ENCODE assay signal across 1 cellular context in the genomic region with DNA sequence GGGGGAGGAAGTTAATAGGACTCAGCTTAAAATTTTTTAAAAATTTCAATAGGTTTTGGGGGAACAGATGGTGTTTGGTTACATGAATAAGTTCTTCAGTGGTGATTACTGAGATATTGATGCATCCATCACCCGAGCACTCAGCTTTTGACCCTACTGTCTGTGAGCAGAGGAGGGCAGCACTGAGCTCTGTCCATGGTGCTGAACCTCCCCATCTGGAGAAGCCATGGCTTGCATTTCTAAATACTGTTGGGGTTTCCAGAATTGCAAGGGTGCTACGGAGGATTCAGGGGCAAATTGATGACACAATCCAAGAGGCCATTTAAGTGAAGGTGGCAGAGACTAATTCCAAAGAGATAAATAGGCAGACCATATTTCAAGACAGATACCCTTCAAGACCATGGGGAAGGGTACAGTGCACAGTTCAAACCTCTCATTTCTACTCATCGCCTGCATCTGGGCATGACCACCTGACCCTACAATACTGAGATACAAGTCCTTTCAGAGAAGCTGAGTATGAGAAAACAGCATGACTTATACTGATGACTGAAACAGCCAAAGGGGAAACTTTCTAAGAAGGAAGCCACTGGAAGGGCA.
TF ChIP-seq lines count a peak whose summit lies in the region.

No MANE protein-coding gene starts in this region.

TF ChIP-seq in K562, 482 proteins besides CTCF, POLR2A, EP300 and RAD21 (continued from another document and continues in another):
- TF ChIP-seq BCL6 (CRISPR knock-in tag; IDR thresholded peaks at IDR 0.05) (peak; percentile 17; the same call in 1 of the 2 replicates), XRCC3 (IDR thresholded peaks at IDR 0.05) (no peak), KHSRP (IDR thresholded peaks at IDR 0.05) (no peak), SRSF9 (IDR thresholded peaks at IDR 0.05; ENCODE audit: borderline replicate concordance, low read depth, low read length) (no peak), ZNF175 (CRISPR knock-in tag; IDR thresholded peaks at IDR 0.05; ENCODE audit: low read depth) (peak; percentile 87), EHMT2 (IDR thresholded peaks at IDR 0.05) (peak; percentile 99), BRCA1 (IDR thresholded peaks at IDR 0.05) (no peak), BRCA1 (CRISPR knock-in tag; IDR thresholded peaks at IDR 0.05) (no peak), MAFF (IDR thresholded peaks at IDR 0.05; ENCODE audit: low read length) (no peak), TAF15 (IDR thresholded peaks at IDR 0.05; ENCODE audit: low read depth, low read length) (no peak), CXXC5 (CRISPR knock-in tag; IDR thresholded peaks at IDR 0.05) (peak; percentile 48; the same call in 1 of the 2 replicates), POLR2B (IDR thresholded peaks at IDR 0.05; ENCODE audit: low read depth, partially characterized antibody) (no peak), MTA3 (IDR thresholded peaks at IDR 0.05; ENCODE audit: borderline replicate concordance) (no peak), ZNF133 (CRISPR knock-in tag; IDR thresholded peaks at IDR 0.05) (no peak), ZBTB17 (CRISPR knock-in tag; IDR thresholded peaks at IDR 0.05) (peak; percentile 73; the same call in 1 of the 2 replicates), ZNF12 (CRISPR knock-in tag; IDR thresholded peaks at IDR 0.05) (0 out of 2 replicates have a peak, but pooled peaks have one; percentile 46), HNRNPK (IDR thresholded peaks at IDR 0.05; ENCODE audit: low read depth, low read length, poor library complexity, severe bottlenecking) (no peak), GABPB1 (CRISPR knock-in tag; IDR thresholded peaks at IDR 0.05) (peak; percentile 64), NFRKB (IDR thresholded peaks at IDR 0.05; ENCODE audit: low read depth) (no peak), MEIS2 (IDR thresholded peaks at IDR 0.05; ENCODE audit: partially characterized antibody) (no peak), MTA1 (IDR thresholded peaks at IDR 0.05; ENCODE audit: borderline replicate concordance) (no peak), ETV5 (CRISPR knock-in tag; IDR thresholded peaks at IDR 0.05; ENCODE audit: low read depth) (0 out of 2 replicates have a peak, but pooled peaks have one; percentile 30), BRD4 (IDR thresholded peaks at IDR 0.05) (no peak), SRSF7 (optimal IDR thresholded peaks at IDR 0.05; ENCODE audit: low read depth, low read length) (no peak)
- TF ChIP-seq, protein P1, sequence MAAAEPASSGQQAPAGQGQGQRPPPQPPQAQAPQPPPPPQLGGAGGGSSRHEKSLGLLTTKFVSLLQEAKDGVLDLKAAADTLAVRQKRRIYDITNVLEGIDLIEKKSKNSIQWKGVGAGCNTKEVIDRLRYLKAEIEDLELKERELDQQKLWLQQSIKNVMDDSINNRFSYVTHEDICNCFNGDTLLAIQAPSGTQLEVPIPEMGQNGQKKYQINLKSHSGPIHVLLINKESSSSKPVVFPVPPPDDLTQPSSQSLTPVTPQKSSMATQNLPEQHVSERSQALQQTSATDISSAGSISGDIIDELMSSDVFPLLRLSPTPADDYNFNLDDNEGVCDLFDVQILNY (CRISPR knock-in tag; IDR thresholded peaks at IDR 0.05), result 0 out of 2 replicates have a peak, but pooled peaks have one; percentile 50
- TF ChIP-seq, protein P2, sequence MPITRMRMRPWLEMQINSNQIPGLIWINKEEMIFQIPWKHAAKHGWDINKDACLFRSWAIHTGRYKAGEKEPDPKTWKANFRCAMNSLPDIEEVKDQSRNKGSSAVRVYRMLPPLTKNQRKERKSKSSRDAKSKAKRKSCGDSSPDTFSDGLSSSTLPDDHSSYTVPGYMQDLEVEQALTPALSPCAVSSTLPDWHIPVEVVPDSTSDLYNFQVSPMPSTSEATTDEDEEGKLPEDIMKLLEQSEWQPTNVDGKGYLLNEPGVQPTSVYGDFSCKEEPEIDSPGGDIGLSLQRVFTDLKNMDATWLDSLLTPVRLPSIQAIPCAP (CRISPR knock-in tag; IDR thresholded peaks at IDR 0.05; ENCODE audit: borderline replicate concordance), result no peak
- TF ChIP-seq, protein P3, sequence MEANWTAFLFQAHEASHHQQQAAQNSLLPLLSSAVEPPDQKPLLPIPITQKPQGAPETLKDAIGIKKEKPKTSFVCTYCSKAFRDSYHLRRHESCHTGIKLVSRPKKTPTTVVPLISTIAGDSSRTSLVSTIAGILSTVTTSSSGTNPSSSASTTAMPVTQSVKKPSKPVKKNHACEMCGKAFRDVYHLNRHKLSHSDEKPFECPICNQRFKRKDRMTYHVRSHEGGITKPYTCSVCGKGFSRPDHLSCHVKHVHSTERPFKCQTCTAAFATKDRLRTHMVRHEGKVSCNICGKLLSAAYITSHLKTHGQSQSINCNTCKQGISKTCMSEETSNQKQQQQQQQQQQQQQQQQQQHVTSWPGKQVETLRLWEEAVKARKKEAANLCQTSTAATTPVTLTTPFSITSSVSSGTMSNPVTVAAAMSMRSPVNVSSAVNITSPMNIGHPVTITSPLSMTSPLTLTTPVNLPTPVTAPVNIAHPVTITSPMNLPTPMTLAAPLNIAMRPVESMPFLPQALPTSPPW (CRISPR knock-in tag; IDR thresholded peaks at IDR 0.05), result peak; percentile 45
- TF ChIP-seq, protein P4, sequence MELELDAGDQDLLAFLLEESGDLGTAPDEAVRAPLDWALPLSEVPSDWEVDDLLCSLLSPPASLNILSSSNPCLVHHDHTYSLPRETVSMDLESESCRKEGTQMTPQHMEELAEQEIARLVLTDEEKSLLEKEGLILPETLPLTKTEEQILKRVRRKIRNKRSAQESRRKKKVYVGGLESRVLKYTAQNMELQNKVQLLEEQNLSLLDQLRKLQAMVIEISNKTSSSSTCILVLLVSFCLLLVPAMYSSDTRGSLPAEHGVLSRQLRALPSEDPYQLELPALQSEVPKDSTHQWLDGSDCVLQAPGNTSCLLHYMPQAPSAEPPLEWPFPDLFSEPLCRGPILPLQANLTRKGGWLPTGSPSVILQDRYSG (tag; conservative IDR thresholded peaks at IDR 0.05; ENCODE audit: low read depth), result peak; percentile 79
- TF ChIP-seq, protein P5, sequence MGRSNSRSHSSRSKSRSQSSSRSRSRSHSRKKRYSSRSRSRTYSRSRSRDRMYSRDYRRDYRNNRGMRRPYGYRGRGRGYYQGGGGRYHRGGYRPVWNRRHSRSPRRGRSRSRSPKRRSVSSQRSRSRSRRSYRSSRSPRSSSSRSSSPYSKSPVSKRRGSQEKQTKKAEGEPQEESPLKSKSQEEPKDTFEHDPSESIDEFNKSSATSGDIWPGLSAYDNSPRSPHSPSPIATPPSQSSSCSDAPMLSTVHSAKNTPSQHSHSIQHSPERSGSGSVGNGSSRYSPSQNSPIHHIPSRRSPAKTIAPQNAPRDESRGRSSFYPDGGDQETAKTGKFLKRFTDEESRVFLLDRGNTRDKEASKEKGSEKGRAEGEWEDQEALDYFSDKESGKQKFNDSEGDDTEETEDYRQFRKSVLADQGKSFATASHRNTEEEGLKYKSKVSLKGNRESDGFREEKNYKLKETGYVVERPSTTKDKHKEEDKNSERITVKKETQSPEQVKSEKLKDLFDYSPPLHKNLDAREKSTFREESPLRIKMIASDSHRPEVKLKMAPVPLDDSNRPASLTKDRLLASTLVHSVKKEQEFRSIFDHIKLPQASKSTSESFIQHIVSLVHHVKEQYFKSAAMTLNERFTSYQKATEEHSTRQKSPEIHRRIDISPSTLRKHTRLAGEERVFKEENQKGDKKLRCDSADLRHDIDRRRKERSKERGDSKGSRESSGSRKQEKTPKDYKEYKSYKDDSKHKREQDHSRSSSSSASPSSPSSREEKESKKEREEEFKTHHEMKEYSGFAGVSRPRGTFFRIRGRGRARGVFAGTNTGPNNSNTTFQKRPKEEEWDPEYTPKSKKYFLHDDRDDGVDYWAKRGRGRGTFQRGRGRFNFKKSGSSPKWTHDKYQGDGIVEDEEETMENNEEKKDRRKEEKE (IDR thresholded peaks at IDR 0.05; ENCODE audit: borderline replicate concordance in 1 of 2, control insufficient read depth in 1 of 2, low read depth in 2 of 2, low read length in 1 of 2), result no peak
- TF ChIP-seq, protein P6, sequence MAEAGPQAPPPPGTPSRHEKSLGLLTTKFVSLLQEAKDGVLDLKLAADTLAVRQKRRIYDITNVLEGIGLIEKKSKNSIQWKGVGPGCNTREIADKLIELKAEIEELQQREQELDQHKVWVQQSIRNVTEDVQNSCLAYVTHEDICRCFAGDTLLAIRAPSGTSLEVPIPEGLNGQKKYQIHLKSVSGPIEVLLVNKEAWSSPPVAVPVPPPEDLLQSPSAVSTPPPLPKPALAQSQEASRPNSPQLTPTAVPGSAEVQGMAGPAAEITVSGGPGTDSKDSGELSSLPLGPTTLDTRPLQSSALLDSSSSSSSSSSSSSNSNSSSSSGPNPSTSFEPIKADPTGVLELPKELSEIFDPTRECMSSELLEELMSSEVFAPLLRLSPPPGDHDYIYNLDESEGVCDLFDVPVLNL (CRISPR knock-in tag; IDR thresholded peaks at IDR 0.05; ENCODE audit: low read depth), result no peak
- TF ChIP-seq, protein P7, sequence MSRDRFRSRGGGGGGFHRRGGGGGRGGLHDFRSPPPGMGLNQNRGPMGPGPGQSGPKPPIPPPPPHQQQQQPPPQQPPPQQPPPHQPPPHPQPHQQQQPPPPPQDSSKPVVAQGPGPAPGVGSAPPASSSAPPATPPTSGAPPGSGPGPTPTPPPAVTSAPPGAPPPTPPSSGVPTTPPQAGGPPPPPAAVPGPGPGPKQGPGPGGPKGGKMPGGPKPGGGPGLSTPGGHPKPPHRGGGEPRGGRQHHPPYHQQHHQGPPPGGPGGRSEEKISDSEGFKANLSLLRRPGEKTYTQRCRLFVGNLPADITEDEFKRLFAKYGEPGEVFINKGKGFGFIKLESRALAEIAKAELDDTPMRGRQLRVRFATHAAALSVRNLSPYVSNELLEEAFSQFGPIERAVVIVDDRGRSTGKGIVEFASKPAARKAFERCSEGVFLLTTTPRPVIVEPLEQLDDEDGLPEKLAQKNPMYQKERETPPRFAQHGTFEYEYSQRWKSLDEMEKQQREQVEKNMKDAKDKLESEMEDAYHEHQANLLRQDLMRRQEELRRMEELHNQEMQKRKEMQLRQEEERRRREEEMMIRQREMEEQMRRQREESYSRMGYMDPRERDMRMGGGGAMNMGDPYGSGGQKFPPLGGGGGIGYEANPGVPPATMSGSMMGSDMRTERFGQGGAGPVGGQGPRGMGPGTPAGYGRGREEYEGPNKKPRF (IDR thresholded peaks at IDR 0.05; ENCODE audit: low read depth, low read length), result no peak
- TF ChIP-seq, protein P8, sequence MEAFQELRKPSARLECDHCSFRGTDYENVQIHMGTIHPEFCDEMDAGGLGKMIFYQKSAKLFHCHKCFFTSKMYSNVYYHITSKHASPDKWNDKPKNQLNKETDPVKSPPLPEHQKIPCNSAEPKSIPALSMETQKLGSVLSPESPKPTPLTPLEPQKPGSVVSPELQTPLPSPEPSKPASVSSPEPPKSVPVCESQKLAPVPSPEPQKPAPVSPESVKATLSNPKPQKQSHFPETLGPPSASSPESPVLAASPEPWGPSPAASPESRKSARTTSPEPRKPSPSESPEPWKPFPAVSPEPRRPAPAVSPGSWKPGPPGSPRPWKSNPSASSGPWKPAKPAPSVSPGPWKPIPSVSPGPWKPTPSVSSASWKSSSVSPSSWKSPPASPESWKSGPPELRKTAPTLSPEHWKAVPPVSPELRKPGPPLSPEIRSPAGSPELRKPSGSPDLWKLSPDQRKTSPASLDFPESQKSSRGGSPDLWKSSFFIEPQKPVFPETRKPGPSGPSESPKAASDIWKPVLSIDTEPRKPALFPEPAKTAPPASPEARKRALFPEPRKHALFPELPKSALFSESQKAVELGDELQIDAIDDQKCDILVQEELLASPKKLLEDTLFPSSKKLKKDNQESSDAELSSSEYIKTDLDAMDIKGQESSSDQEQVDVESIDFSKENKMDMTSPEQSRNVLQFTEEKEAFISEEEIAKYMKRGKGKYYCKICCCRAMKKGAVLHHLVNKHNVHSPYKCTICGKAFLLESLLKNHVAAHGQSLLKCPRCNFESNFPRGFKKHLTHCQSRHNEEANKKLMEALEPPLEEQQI (IDR thresholded peaks at IDR 0.05), result peak; percentile 77; the same call in 1 of the 2 replicates
- TF ChIP-seq, protein P9, sequence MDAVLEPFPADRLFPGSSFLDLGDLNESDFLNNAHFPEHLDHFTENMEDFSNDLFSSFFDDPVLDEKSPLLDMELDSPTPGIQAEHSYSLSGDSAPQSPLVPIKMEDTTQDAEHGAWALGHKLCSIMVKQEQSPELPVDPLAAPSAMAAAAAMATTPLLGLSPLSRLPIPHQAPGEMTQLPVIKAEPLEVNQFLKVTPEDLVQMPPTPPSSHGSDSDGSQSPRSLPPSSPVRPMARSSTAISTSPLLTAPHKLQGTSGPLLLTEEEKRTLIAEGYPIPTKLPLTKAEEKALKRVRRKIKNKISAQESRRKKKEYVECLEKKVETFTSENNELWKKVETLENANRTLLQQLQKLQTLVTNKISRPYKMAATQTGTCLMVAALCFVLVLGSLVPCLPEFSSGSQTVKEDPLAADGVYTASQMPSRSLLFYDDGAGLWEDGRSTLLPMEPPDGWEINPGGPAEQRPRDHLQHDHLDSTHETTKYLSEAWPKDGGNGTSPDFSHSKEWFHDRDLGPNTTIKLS (IDR thresholded peaks at IDR 0.05; ENCODE audit: borderline replicate concordance, low read depth), result no peak
- TF ChIP-seq, protein P10, sequence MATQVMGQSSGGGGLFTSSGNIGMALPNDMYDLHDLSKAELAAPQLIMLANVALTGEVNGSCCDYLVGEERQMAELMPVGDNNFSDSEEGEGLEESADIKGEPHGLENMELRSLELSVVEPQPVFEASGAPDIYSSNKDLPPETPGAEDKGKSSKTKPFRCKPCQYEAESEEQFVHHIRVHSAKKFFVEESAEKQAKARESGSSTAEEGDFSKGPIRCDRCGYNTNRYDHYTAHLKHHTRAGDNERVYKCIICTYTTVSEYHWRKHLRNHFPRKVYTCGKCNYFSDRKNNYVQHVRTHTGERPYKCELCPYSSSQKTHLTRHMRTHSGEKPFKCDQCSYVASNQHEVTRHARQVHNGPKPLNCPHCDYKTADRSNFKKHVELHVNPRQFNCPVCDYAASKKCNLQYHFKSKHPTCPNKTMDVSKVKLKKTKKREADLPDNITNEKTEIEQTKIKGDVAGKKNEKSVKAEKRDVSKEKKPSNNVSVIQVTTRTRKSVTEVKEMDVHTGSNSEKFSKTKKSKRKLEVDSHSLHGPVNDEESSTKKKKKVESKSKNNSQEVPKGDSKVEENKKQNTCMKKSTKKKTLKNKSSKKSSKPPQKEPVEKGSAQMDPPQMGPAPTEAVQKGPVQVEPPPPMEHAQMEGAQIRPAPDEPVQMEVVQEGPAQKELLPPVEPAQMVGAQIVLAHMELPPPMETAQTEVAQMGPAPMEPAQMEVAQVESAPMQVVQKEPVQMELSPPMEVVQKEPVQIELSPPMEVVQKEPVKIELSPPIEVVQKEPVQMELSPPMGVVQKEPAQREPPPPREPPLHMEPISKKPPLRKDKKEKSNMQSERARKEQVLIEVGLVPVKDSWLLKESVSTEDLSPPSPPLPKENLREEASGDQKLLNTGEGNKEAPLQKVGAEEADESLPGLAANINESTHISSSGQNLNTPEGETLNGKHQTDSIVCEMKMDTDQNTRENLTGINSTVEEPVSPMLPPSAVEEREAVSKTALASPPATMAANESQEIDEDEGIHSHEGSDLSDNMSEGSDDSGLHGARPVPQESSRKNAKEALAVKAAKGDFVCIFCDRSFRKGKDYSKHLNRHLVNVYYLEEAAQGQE (CRISPR knock-in tag; IDR thresholded peaks at IDR 0.05; ENCODE audit: low read depth), result peak; percentile 98
